Comparison of ENCODE assay signal across 18 cellular contexts in the genomic region with DNA sequence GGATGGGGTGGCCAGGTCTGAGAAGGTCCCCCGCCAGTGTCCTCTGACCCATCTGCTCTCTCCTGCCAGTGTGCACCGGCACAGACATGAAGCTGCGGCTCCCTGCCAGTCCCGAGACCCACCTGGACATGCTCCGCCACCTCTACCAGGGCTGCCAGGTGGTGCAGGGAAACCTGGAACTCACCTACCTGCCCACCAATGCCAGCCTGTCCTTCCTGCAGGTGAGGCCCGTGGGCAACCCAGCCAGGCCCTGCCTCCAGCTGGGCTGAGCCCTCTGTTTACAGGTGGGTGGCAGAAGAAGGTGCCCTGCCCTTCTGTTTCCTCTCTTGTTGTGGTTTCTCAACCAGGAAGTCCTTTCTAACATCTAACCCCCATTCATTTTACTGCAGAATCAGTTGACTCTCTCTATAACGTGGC. TPM values are rescaled to one million over a fixed set of nuclear protein-coding genes. Genes with fewer than 3 reads are reported as not detected.
DNase-seq lines count a peak whose midpoint lies in the region; ATAC-seq, FAIRE-seq and TF ChIP-seq lines count a peak whose summit lies in the region.
"Had no signal": no experiment of that assay in that cellular context is flagged by ENCODE, and none has a peak within 500 bp of the region (broad histone marks: within the 10 kb centered on the region; RNA-seq: fewer than 3 reads in every experiment).

No MANE protein-coding gene starts in this region.

- H3K4me1 ChIP-seq in Peyer's patch (peaks cover 3 to 66% (median 6%) of the 10 kb centered on the region in 4 donors), small intestine (ENCODE audit: control insufficient read depth in 2 of 2, insufficient read depth in 1 of 2, low read depth in 1 of 2, low read length in 1 of 2) (peaks cover 9 to 14% of the 10 kb centered on the region in 2 donors), gastroesophageal sphincter (peaks cover 0 to 42% (median 5%) of the 10 kb centered on the region in 3 donors)

- ATAC-seq in esophagus mucosa, result peak; percentile 45
- no peak for ATAC-seq in gastroesophageal sphincter

- H3K9me3 ChIP-seq in Peyer's patch (no peaks in the 10 kb centered on the region), small intestine (ENCODE audit: control insufficient read depth, low read depth) (no peaks in the 10 kb centered on the region), gastroesophageal sphincter (no peaks in the 10 kb centered on the region)

- no peaks in the 10 kb centered on the region for H3K27me3 ChIP-seq in Peyer's patch
- H3K27me3 ChIP-seq in small intestine (ENCODE audit: control insufficient read depth in 2 of 2, insufficient read depth in 2 of 2, low read length in 2 of 2), result no peaks in the 10 kb centered on the region
- no peaks in the 10 kb centered on the region for H3K27me3 ChIP-seq in gastroesophageal sphincter

- peaks cover 9% of the 10 kb centered on the region for H3K4me1 Mint-ChIP-seq in activated CD4-positive, alpha-beta T cell treated with anti-CD3 and anti-CD28 coated beads, Interleukin-2, amount 10 ng/mL, durations not matched to agents 24 days and 14 days

- peak overlapping the region; percentile 28 for H3K4me3 Mint-ChIP-seq in activated CD4-positive, alpha-beta T cell treated with anti-CD3 and anti-CD28 coated beads, Interleukin-2, amount 10 ng/mL, durations not matched to agents 24 days and 14 days

- H3K27me3 Mint-ChIP-seq in activated CD4-positive, alpha-beta T cell treated with anti-CD3 and anti-CD28 coated beads, Interleukin-2, amount 10 ng/mL, durations not matched to agents 24 days and 14 days, result peaks cover 10% of the 10 kb centered on the region

- H3K27ac Mint-ChIP-seq in activated CD4-positive, alpha-beta T cell treated with anti-CD3 and anti-CD28 coated beads, Interleukin-2, amount 10 ng/mL, durations not matched to agents 24 days and 14 days, result peak overlapping the region; percentile 17

- no peaks in the 10 kb centered on the region for H3K9me3 Mint-ChIP-seq in activated CD4-positive, alpha-beta T cell treated with anti-CD3 and anti-CD28 coated beads, Interleukin-2, amount 10 ng/mL, durations not matched to agents 24 days and 14 days

- no peak for TF ChIP-seq CTCF in Peyer's patch (IDR thresholded peaks at IDR 0.05)
- TF ChIP-seq CTCF in gastroesophageal sphincter (IDR thresholded peaks at IDR 0.05), result no peak

- intact Hi-C loops in activated CD4-positive, alpha-beta T cell treated with anti-CD3 and anti-CD28 coated beads, Interleukin-2, amount 10 ng/mL, durations not matched to agents 24 days and 14 days (cut with micrococcal nuclease), result no loop called here

- no peak for TF ChIP-seq EP300 in gastroesophageal sphincter (IDR thresholded peaks at IDR 0.05)

- FAIRE-seq in small intestine (lab: Jason Lieb, UNC), result no peak
- FAIRE-seq: HTR-8/SVneo had no signal

- H3K27ac ChIP-seq in Peyer's patch (peak overlapping the region in 3 of 4 donors; percentile 76 to 92 (median 91)), small intestine (ENCODE audit: low read depth in 1 of 2, low read length in 1 of 2) (peak overlapping the region; percentile 76 to 81), gastroesophageal sphincter (peak overlapping the region in 2 of 4 donors; percentile 44 to 45)

- TF ChIP-seq POLR2A in Peyer's patch (IDR thresholded peaks at IDR 0.05), result no peak
- TF ChIP-seq POLR2A in gastroesophageal sphincter (IDR thresholded peaks at IDR 0.05), result no peak

- H3K36me3 ChIP-seq in Peyer's patch (peaks cover 0 to 47% (median 0%) of the 10 kb centered on the region in 3 donors), small intestine (ENCODE audit: control insufficient read depth in 2 of 2, insufficient read depth in 2 of 2, low read length in 2 of 2) (peaks cover 5 to 6% of the 10 kb centered on the region in 2 donors), gastroesophageal sphincter (peaks cover 0 to 53% of the 10 kb centered on the region in 2 donors)

- no peaks in the 10 kb centered on the region for H3K36me3 Mint-ChIP-seq in activated CD4-positive, alpha-beta T cell treated with anti-CD3 and anti-CD28 coated beads, Interleukin-2, amount 10 ng/mL, durations not matched to agents 24 days and 14 days (ENCODE audit: low read depth)

- H3K4me3 ChIP-seq in Peyer's patch (peak overlapping the region in 1 of 4 donors; percentile 24), small intestine (ENCODE audit: low read depth in 1 of 2, low read length in 2 of 2) (no peak overlapping the region), gastroesophageal sphincter (no peak overlapping the region)
- H3K4me3 ChIP-seq: lung had no signal

- DNase-seq in activated CD4-positive, alpha-beta T cell treated with anti-CD3 and anti-CD28 coated beads, Interleukin-2, amount 10 ng/mL, durations not matched to agents 24 days and 14 days, result no peak
- no peak for DNase-seq in activated CD4-positive, alpha-beta T cell treated with anti-CD3 and anti-CD28 coated beads for 1 hour
- DNase-seq in Peyer's patch (peak in 1 of 3 donors; percentile 64), small intestine (no peak), occipital lobe (lab: John Stamatoyannopoulos, UW) (no peak), A172 (ENCODE audit: low spot score) (no peak)
- DNase-seq: effector CD8-positive, alpha-beta T cell; HCEC 1CT; NCI-H1092 treated with DMSO at 0.1 percent for 48 hours; NCI-H526 treated with DMSO at 0.1 percent for 48 hours; stimulated activated CD4-positive, alpha-beta T cell treated with anti-CD3 and anti-CD28 coated beads, Interleukin-4, amount 100 ng/mL, for 24 hours had no signal

- WGBS in small intestine, 3 donors, result 15 to 65% (median 44%) methylated on average over 7 of the region's 7 CpGs
- WGBS in gastroesophageal sphincter (ENCODE audit: low coverage in 1 of 2), 2 donors, result 67 to 100% methylated on average over 1 of the region's 7 CpGs

RNA-seq across cellular contexts. Expression of a gene that starts 7.1 kb away (rescaled TPM):
- total RNA-seq in activated CD4-positive, alpha-beta T cell treated with anti-CD3 and anti-CD28 coated beads, Interleukin-2, amount 10 ng/mL, durations not matched to agents 24 days and 14 days, result 3.1 and 4.3 TPM in 2 replicates
- 100 to 1,000 TPM; 104 to 339 (median 247) TPM for total RNA-seq in Peyer's patch
- 118 TPM for total RNA-seq in esophagus mucosa
- polyA plus RNA-seq in small intestine, result 10 to 100 TPM; 43.0 to 83.2 (median 56.2) TPM
- total RNA-seq in gastroesophageal sphincter, result 10 to 100 TPM; 43.3 to 60.8 (median 48.2) TPM
- 10.1 TPM for total RNA-seq in occipital lobe
- 43.3 and 43.6 TPM in 2 replicates for total RNA-seq in A172 (2014; rRNA removed; shearing (Covaris generic))

RNA-seq across cellular contexts. Expression of a gene that starts 19.1 kb away (rescaled TPM):
- 12.5 and 13.5 TPM in 2 replicates for total RNA-seq in activated CD4-positive, alpha-beta T cell treated with anti-CD3 and anti-CD28 coated beads, Interleukin-2, amount 10 ng/mL, durations not matched to agents 24 days and 14 days
- total RNA-seq in Peyer's patch (10 to 100 TPM; 15.7 to 72.3 (median 65.1) TPM), esophagus mucosa (22.4 TPM), gastroesophageal sphincter (10 to 100 TPM in 3 of 4 donors, 1 to 10 TPM in 1; 9.9 to 13.6 (median 11.1) TPM), occipital lobe (8.9 TPM)
- polyA plus RNA-seq in small intestine, result 10 to 100 TPM; 20.6 to 35.5 (median 21.6) TPM
- total RNA-seq in A172 (2014; rRNA removed; shearing (Covaris generic)), result 10.8 and 11.4 TPM in 2 replicates

RNA-seq across cellular contexts. Expression of a gene that starts 23.4 kb away (rescaled TPM):
- total RNA-seq in activated CD4-positive, alpha-beta T cell treated with anti-CD3 and anti-CD28 coated beads, Interleukin-2, amount 10 ng/mL, durations not matched to agents 24 days and 14 days, result 29.8 and 33.4 TPM in 2 replicates
- total RNA-seq in Peyer's patch (10 to 100 TPM; 44.6 to 74.9 (median 57.9) TPM), esophagus mucosa (44.3 TPM), gastroesophageal sphincter (10 to 100 TPM; 39.4 to 72.4 (median 45.2) TPM), occipital lobe (10.1 TPM)
- 100 to 1,000 TPM in 2 of 3 donors, 10 to 100 TPM in 1; 74.0 to 155 (median 154) TPM for polyA plus RNA-seq in small intestine
- 109 and 111 TPM in 2 replicates for total RNA-seq in A172 (2014; rRNA removed; shearing (Covaris generic))

RNA-seq across cellular contexts. Expression of a gene that starts 30.8 kb away (rescaled TPM):
- total RNA-seq in activated CD4-positive, alpha-beta T cell treated with anti-CD3 and anti-CD28 coated beads, Interleukin-2, amount 10 ng/mL, durations not matched to agents 24 days and 14 days, result 0.30 TPM in 1 of 2 replicates, not detected in the other
- 10 to 100 TPM; 14.0 to 64.0 (median 26.3) TPM for total RNA-seq in Peyer's patch
- 45.3 TPM for total RNA-seq in esophagus mucosa
- 10 to 100 TPM; 10.9 to 13.9 (median 12.2) TPM for polyA plus RNA-seq in small intestine
- 1 to 10 TPM in 1 of 4 donors, under 1 TPM in 1, not detected in 2; 0.85 to 5.8 TPM for total RNA-seq in gastroesophageal sphincter
- not detected for total RNA-seq in occipital lobe
- 0.40 and 0.72 TPM in 2 replicates for total RNA-seq in A172 (2014; rRNA removed; shearing (Covaris generic))
- total RNA-seq: posterior vena cava had no signal

RNA-seq across cellular contexts. Expression of a gene that starts 38.7 kb away (rescaled TPM):
- not detected in 2 replicates for total RNA-seq in activated CD4-positive, alpha-beta T cell treated with anti-CD3 and anti-CD28 coated beads, Interleukin-2, amount 10 ng/mL, durations not matched to agents 24 days and 14 days
- 10 to 100 TPM in 1 of 4 donors, 1 to 10 TPM in 3; 1.4 to 28.1 (median 1.8) TPM for total RNA-seq in Peyer's patch
- 1.1 TPM for total RNA-seq in esophagus mucosa
- 1 to 10 TPM; 3.4 to 7.8 (median 6.5) TPM for polyA plus RNA-seq in small intestine
- 10 to 100 TPM in 1 of 4 donors, 1 to 10 TPM in 3; 6.7 to 11.7 (median 7.5) TPM for total RNA-seq in gastroesophageal sphincter
- 2.2 TPM for total RNA-seq in occipital lobe
- not detected in 2 replicates for total RNA-seq in A172 (2014; rRNA removed; shearing (Covaris generic))
- total RNA-seq: Daoy, SK-MEL-5 had no signal
